ENCODE assay signal across 14 cellular contexts in genomic region chr9:19641046-19641445, GRCh38.
A peak's percentile ranks its signal among the peaks of the same experiment; 100 is the strongest.
DNase-seq lines count a peak whose midpoint lies in the region; ATAC-seq and TF ChIP-seq lines count a peak whose summit lies in the region.
"Had no signal": no experiment of that assay in that cellular context is flagged by ENCODE, and none has a peak within 500 bp of the region (broad histone marks: within the 10 kb centered on the region; RNA-seq: fewer than 3 reads in every experiment).

No MANE protein-coding gene starts in this region.

- H3K27me3 Mint-ChIP-seq in T-helper 2 cell treated with Interferon-gamma antibody and Interleukin-4, amounts not matched to agents 5 μg/mL and 100 μg/mL, for 36 hours (ENCODE audit: low read depth) = peaks cover 9% of the 10 kb centered on the region
- peaks cover 4% of the 10 kb centered on the region for H3K27me3 Mint-ChIP-seq in chondrocyte (ENCODE audit: low read depth)

- H3K4me1 Mint-ChIP-seq in T-helper 2 cell treated with Interferon-gamma antibody and Interleukin-4, amounts not matched to agents 5 μg/mL and 100 μg/mL, for 36 hours (ENCODE audit: low read depth) = no peaks in the 10 kb centered on the region
- H3K4me1 Mint-ChIP-seq in chondrocyte (ENCODE audit: low read depth) = no peaks in the 10 kb centered on the region
- H3K4me1 Mint-ChIP-seq: naive thymus-derived CD4-positive, alpha-beta T cell had no signal

- no peak for ATAC-seq in HG02970 (IDR thresholded peaks at IDR 0.05; ENCODE audit: low FRiP score, unreplicated experiment)
- ATAC-seq in GM21737 (IDR thresholded peaks at IDR 0.05; ENCODE audit: unreplicated experiment) = no peak
- ATAC-seq: GM12878; naive thymus-derived CD4-positive, alpha-beta T cell; Panc1; upper lobe of right lung had no signal

- H3K36me3 Mint-ChIP-seq in T-helper 2 cell treated with Interferon-gamma antibody and Interleukin-4, amounts not matched to agents 5 μg/mL and 100 μg/mL, for 36 hours (ENCODE audit: low read depth) = no peaks in the 10 kb centered on the region
- H3K36me3 Mint-ChIP-seq in chondrocyte (ENCODE audit: low read depth) = no peaks in the 10 kb centered on the region
- H3K36me3 Mint-ChIP-seq: naive thymus-derived CD4-positive, alpha-beta T cell had no signal

- DNase-seq in D341Med (ENCODE audit: low spot score) (peak; percentile 33), SW480 (ENCODE audit: low spot score) (peak; percentile 2), iPS-NIHi7 (ENCODE audit: extremely low spot score) (peak; percentile 45), chondrocyte (ENCODE audit: low spot score) (no peak)
- no peak for DNase-seq in T-helper 2 cell treated with Interferon-gamma antibody and Interleukin-4, amounts not matched to agents 5 μg/mL and 100 μg/mL, for 36 hours (ENCODE audit: low spot score)
- DNase-seq: naive thymus-derived CD4-positive, alpha-beta T cell; NCI-H2029; sigmoid colon; upper lobe of right lung had no signal

- no peak overlapping the region for H3K4me3 Mint-ChIP-seq in T-helper 2 cell treated with Interferon-gamma antibody and Interleukin-4, amounts not matched to agents 5 μg/mL and 100 μg/mL, for 36 hours
- H3K4me3 Mint-ChIP-seq in chondrocyte (ENCODE audit: unreplicated experiment) = no peak overlapping the region
- H3K4me3 Mint-ChIP-seq: naive thymus-derived CD4-positive, alpha-beta T cell had no signal

- TF ChIP-seq CTCF in chondrocyte (IDR thresholded peaks at IDR 0.05) = no peak

- H3K9me3 Mint-ChIP-seq in T-helper 2 cell treated with Interferon-gamma antibody and Interleukin-4, amounts not matched to agents 5 μg/mL and 100 μg/mL, for 36 hours = no peaks in the 10 kb centered on the region
- no peaks in the 10 kb centered on the region for H3K9me3 Mint-ChIP-seq in chondrocyte (ENCODE audit: low read depth)
- H3K9me3 Mint-ChIP-seq: naive thymus-derived CD4-positive, alpha-beta T cell had no signal

- H3K27ac Mint-ChIP-seq in T-helper 2 cell treated with Interferon-gamma antibody and Interleukin-4, amounts not matched to agents 5 μg/mL and 100 μg/mL, for 36 hours = no peak overlapping the region
- H3K27ac Mint-ChIP-seq in chondrocyte (ENCODE audit: unreplicated experiment) = no peak overlapping the region

- TF ChIP-seq RAD21 in Ishikawa (IDR thresholded peaks at IDR 0.05; ENCODE audit: low read depth) = peak; percentile 4; the same call in 1 of the 2 replicates

- no peak for TF ChIP-seq EP300 in Ishikawa (IDR thresholded peaks at IDR 0.05; ENCODE audit: borderline replicate concordance)

TF ChIP-seq in Ishikawa, 13 proteins besides CTCF, POLR2A, EP300 and RAD21:
- TF ChIP-seq EGR1 (IDR thresholded peaks at IDR 0.05) (no peak), ZBTB7A (IDR thresholded peaks at IDR 0.05; ENCODE audit: low read depth) (no peak), REST (IDR thresholded peaks at IDR 0.05; ENCODE audit: low read depth) (no peak)

Comparison
In these comparisons a context has a peak if more than half of its experiments do, and no peak if none do; other contexts are left out.
1. DNase-seq: peak in D341Med (single experiment), SW480 (single experiment) and iPS-NIHi7 (single experiment); none in T-helper 2 cell treated with Interferon-gamma antibody and Interleukin-4, amounts not matched to agents 5 μg/mL and 100 μg/mL, for 36 hours (single experiment) and chondrocyte (single experiment).